In the genomic region with DNA sequence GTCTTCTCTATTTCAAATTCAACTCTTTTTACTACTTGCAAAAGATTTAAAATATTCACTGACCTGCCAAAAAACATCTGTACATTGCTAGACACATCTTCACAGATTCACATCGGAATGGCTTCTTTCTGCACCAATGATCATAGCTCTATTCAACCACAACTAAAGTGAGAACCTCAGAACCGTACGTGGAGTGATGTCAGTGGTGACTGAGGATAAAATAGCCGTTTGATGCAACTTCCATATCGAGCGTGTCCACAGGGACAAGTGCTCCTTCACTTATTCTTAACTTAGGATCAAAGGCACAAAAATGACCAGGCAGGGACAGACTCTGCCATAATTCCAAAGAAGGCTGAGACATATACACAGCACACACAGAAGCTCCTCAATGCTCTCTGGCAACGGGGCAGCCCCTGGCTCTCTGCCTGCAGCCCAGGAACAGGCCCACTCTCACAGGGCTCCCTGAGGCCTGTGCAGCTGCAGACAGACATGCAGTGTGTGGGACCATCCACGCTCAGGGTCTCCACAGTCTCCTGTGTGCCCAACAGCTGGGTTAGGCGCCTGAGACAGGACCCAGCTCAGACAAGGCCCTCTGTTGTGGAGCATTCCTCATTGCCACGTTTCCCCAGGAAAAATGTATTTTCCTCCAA, we compare ENCODE assay signal across 10 cellular contexts.
DNase-seq lines count a peak whose midpoint lies in the region; ATAC-seq lines count a peak whose summit lies in the region.
"Had no signal": no experiment of that assay in that cellular context is flagged by ENCODE, and none has a peak within 500 bp of the region (broad histone marks: within the 10 kb centered on the region; RNA-seq: fewer than 3 reads in every experiment).

No MANE protein-coding gene starts in this region.

- no peaks in the 10 kb centered on the region for H3K27me3 Mint-ChIP-seq in stimulated activated naive CD8-positive, alpha-beta T cell treated with anti-CD3 and anti-CD28 coated beads, Interleukin-15, Interleukin-2, amounts not matched to agents 100 ng/mL and 50 ng/mL, for 24 hours
- no peaks in the 10 kb centered on the region for H3K27me3 Mint-ChIP-seq in effector memory CD8-positive, alpha-beta T cell

- H3K4me3 Mint-ChIP-seq in stimulated activated naive CD8-positive, alpha-beta T cell treated with anti-CD3 and anti-CD28 coated beads, Interleukin-15, Interleukin-2, amounts not matched to agents 100 ng/mL and 50 ng/mL, for 24 hours, result no peak overlapping the region
- peak overlapping the region; percentile 61 to 76 for H3K4me3 Mint-ChIP-seq in effector memory CD8-positive, alpha-beta T cell

- peaks cover 72% of the 10 kb centered on the region for H3K36me3 Mint-ChIP-seq in stimulated activated naive CD8-positive, alpha-beta T cell treated with anti-CD3 and anti-CD28 coated beads, Interleukin-15, Interleukin-2, amounts not matched to agents 100 ng/mL and 50 ng/mL, for 24 hours (ENCODE audit: low read depth)
- H3K36me3 Mint-ChIP-seq in effector memory CD8-positive, alpha-beta T cell (ENCODE audit: insufficient read depth), result peaks cover 61% of the 10 kb centered on the region

- no peak for ATAC-seq in stimulated activated naive CD8-positive, alpha-beta T cell treated with anti-CD3 and anti-CD28 coated beads, Interleukin-15, Interleukin-2, amounts not matched to agents 100 U/mL and 50 U/mL, for 24 hours
- ATAC-seq in HG03103 (IDR thresholded peaks at IDR 0.05; ENCODE audit: low read depth, unreplicated experiment) (peak; percentile 46), HG03196 (IDR thresholded peaks at IDR 0.05; ENCODE audit: unreplicated experiment) (no peak)
- ATAC-seq in effector memory CD8-positive, alpha-beta T cell (replicated peaks), result peak; percentile 70
- ATAC-seq: pancreas had no signal

- H3K9me3 Mint-ChIP-seq in stimulated activated naive CD8-positive, alpha-beta T cell treated with anti-CD3 and anti-CD28 coated beads, Interleukin-15, Interleukin-2, amounts not matched to agents 100 ng/mL and 50 ng/mL, for 24 hours, result no peaks in the 10 kb centered on the region
- no peaks in the 10 kb centered on the region for H3K9me3 Mint-ChIP-seq in effector memory CD8-positive, alpha-beta T cell

- DNase-seq in stimulated activated naive CD8-positive, alpha-beta T cell treated with anti-CD3 and anti-CD28 coated beads, Interleukin-15, Interleukin-2, amounts not matched to agents 100 U/mL and 50 U/mL, for 24 hours, result no peak
- DNase-seq in effector memory CD8-positive, alpha-beta T cell, result peak in 1 of 3 experiments; percentile 43
- DNase-seq in NCI-H82 (lab: John Stamatoyannopoulos, UW) (no peak), NCI-H345 treated with DMSO at 0.1 percent for 48 hours (lab: John Stamatoyannopoulos, UW; ENCODE audit: unreplicated experiment) (no peak), NCI-H1436 (lab: John Stamatoyannopoulos, UW) (no peak)
- DNase-seq: WERI-Rb-1 had no signal

- peak overlapping the region; percentile 91 for H3K27ac Mint-ChIP-seq in stimulated activated naive CD8-positive, alpha-beta T cell treated with anti-CD3 and anti-CD28 coated beads, Interleukin-15, Interleukin-2, amounts not matched to agents 100 ng/mL and 50 ng/mL, for 24 hours
- H3K27ac Mint-ChIP-seq in effector memory CD8-positive, alpha-beta T cell, result peak overlapping the region; percentile 75 to 85

- H3K4me1 Mint-ChIP-seq in stimulated activated naive CD8-positive, alpha-beta T cell treated with anti-CD3 and anti-CD28 coated beads, Interleukin-15, Interleukin-2, amounts not matched to agents 100 ng/mL and 50 ng/mL, for 24 hours (ENCODE audit: low read depth), result peaks cover 65% of the 10 kb centered on the region
- H3K4me1 Mint-ChIP-seq in effector memory CD8-positive, alpha-beta T cell (ENCODE audit: low read depth in 2 of 2), result peaks cover 77 to 86% of the 10 kb centered on the region in 2 donors

Comparison
In these comparisons a context has a peak if more than half of its experiments do, and no peak if none do; other contexts are left out.
1. ATAC-seq: peak in HG03103 (single experiment) and effector memory CD8-positive, alpha-beta T cell (single experiment); none in stimulated activated naive CD8-positive, alpha-beta T cell treated with anti-CD3 and anti-CD28 coated beads, Interleukin-15, Interleukin-2, amounts not matched to agents 100 U/mL and 50 U/mL, for 24 hours (single experiment) and HG03196 (single experiment).